Comparison of ENCODE assay signal across 8 cellular contexts in genomic region chr1:36372617-36373016, GRCh38. TPM values are rescaled to one million over a fixed set of nuclear protein-coding genes. Genes with fewer than 3 reads are reported as not detected.
DNase-seq lines count a peak whose midpoint lies in the region; ATAC-seq, FAIRE-seq and TF ChIP-seq lines count a peak whose summit lies in the region.

No MANE protein-coding gene starts in this region.

- ATAC-seq in GM19467 (IDR thresholded peaks at IDR 0.05; ENCODE audit: unreplicated experiment) (no peak), HG03520 (IDR thresholded peaks at IDR 0.05; ENCODE audit: unreplicated experiment) (no peak)

- H3K4me1 Mint-ChIP-seq in endodermal cell: peaks cover 25% of the 10 kb centered on the region
- peaks cover 62% of the 10 kb centered on the region for H3K4me1 Mint-ChIP-seq in osteocyte (ENCODE audit: unreplicated experiment)

- H3K27ac Mint-ChIP-seq in endodermal cell: no peak overlapping the region
- peak overlapping the region; percentile 96 for H3K27ac Mint-ChIP-seq in osteocyte (ENCODE audit: unreplicated experiment)

- H3K36me3 Mint-ChIP-seq in endodermal cell (ENCODE audit: low read depth) (peaks cover 17% of the 10 kb centered on the region), osteocyte (ENCODE audit: unreplicated experiment) (no peaks in the 10 kb centered on the region)

- no peak overlapping the region for H3K27ac ChIP-seq in endodermal cell (ENCODE audit: low read depth, low read length)

- 94% methylated on average over 1 of the region's 3 CpGs; no CpG with 5 or more reads in 1 of the 2 experiments for WGBS in endodermal cell (ENCODE audit: insufficient coverage in 1 of 2, insufficient read length in 1 of 2), 2 experiments

- H3K36me3 ChIP-seq in endodermal cell (ENCODE audit: control insufficient read depth, insufficient read depth, low read length): peaks cover 37% of the 10 kb centered on the region

- TF ChIP-seq CTCF in endodermal cell (conservative IDR thresholded peaks at IDR 0.05): no peak
- TF ChIP-seq CTCF in osteocyte (IDR thresholded peaks at IDR 0.05): no peak

- H3K27me3 Mint-ChIP-seq in endodermal cell (ENCODE audit: insufficient read depth) (no peaks in the 10 kb centered on the region), osteocyte (ENCODE audit: unreplicated experiment) (no peaks in the 10 kb centered on the region)

- H3K9me3 ChIP-seq in endodermal cell (ENCODE audit: control insufficient read depth, low read length): no peaks in the 10 kb centered on the region

- FAIRE-seq in RCC 7860 (lab: Jason Lieb, UNC): no peak

- H3K4me3 Mint-ChIP-seq in endodermal cell (no peak overlapping the region), osteocyte (ENCODE audit: unreplicated experiment) (no peak overlapping the region)

- no peak overlapping the region for H3K4me3 ChIP-seq in endodermal cell (ENCODE audit: low read length)

- DNase-seq in ELF-1 (ENCODE audit: low read depth, low spot score) (peak; percentile 30), RCC 7860 (ENCODE audit: low spot score) (peak; percentile 24), endodermal cell (peak; percentile 62), osteocyte (ENCODE audit: extremely low spot score, unreplicated experiment) (no peak), NOMO-1 (lab: John Stamatoyannopoulos, UW; ENCODE audit: unreplicated experiment in 2 of 2) (no peak), C1 segment of cervical spinal cord (lab: John Stamatoyannopoulos, UW) (no peak)

- no peak overlapping the region for H3K9ac ChIP-seq in endodermal cell (ENCODE audit: extremely low read depth, low read length, poor library complexity, severe bottlenecking)

- peaks cover 16% of the 10 kb centered on the region for H3K4me1 ChIP-seq in endodermal cell (ENCODE audit: control insufficient read depth, insufficient read depth, low read length)

- H3K9me3 Mint-ChIP-seq in endodermal cell: no peaks in the 10 kb centered on the region
- H3K9me3 Mint-ChIP-seq in osteocyte (ENCODE audit: unreplicated experiment): no peaks in the 10 kb centered on the region

- H3K27me3 ChIP-seq in endodermal cell (ENCODE audit: control insufficient read depth, insufficient read depth, low read length, poor library complexity, severe bottlenecking): no peaks in the 10 kb centered on the region

RNA-seq across cellular contexts. Expression of gene STK40, which starts 13.1 kb away (rescaled TPM):
- 10 to 100 TPM; 19.4 to 32.4 TPM for total RNA-seq in endodermal cell
- polyA plus RNA-seq in endodermal cell (2013, experiment 1 of 2): 39.4 TPM
- polyA plus RNA-seq in endodermal cell (2013, experiment 2 of 2): 38.5 TPM
- 42.0 and 45.0 TPM in 2 replicates for total RNA-seq in osteocyte

RNA-seq across cellular contexts. Expression of gene LSM10, which starts 25.1 kb away (rescaled TPM):
- total RNA-seq in endodermal cell (10 to 100 TPM; 37.5 to 45.6 TPM), osteocyte (46.5 and 48.2 TPM in 2 replicates)
- 31.2 TPM for polyA plus RNA-seq in endodermal cell (2013, experiment 1 of 2)
- 32.0 TPM for polyA plus RNA-seq in endodermal cell (2013, experiment 2 of 2)

RNA-seq across cellular contexts. Expression of gene EVA1B, which starts 49.2 kb away (rescaled TPM):
- total RNA-seq in endodermal cell (10 to 100 TPM; 14.1 to 16.3 TPM), osteocyte (113 and 115 TPM in 2 replicates)
- 26.5 TPM for polyA plus RNA-seq in endodermal cell (2013, experiment 1 of 2)
- 28.6 TPM for polyA plus RNA-seq in endodermal cell (2013, experiment 2 of 2)

Comparison
In these comparisons a context has a peak if more than half of its experiments do, and no peak if none do; other contexts are left out.
1. DNase-seq: peak in ELF-1 (single experiment), RCC 7860 (single experiment) and endodermal cell (single experiment); none in osteocyte (single experiment), NOMO-1 (0 of 2) and C1 segment of cervical spinal cord (0 of 14).